In the genomic region with DNA sequence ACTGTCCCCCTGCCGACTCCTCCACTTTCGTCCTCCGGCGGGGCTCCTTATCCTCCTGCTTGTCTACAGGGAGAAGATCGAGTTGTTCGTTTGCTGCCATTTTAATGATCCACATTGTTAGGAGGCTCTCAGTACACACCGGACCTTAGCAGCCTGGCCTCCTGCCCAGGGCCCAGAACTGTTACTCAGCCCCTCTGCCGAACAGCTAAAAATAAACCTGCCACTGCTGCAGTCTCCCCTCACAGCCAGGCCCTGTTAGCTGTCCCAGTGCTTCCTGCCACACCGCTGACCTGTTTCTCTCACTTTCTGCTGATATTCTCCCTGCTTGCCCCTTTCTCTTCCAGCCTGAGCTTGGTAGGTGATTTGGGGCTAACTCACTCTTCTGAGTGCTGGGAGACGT, we compare ENCODE assay signal across 11 cellular contexts. TPM values are rescaled to one million over a fixed set of nuclear protein-coding genes. Genes with fewer than 3 reads are reported as not detected.
A peak's percentile ranks its signal among the peaks of the same experiment; 100 is the strongest.
DNase-seq lines count a peak whose midpoint lies in the region; TF ChIP-seq lines count a peak whose summit lies in the region.
"Had no signal": no experiment of that assay in that cellular context is flagged by ENCODE, and none has a peak within 500 bp of the region (broad histone marks: within the 10 kb centered on the region; RNA-seq: fewer than 3 reads in every experiment).

No MANE protein-coding gene starts in this region.

- H3K9ac ChIP-seq in duodenal mucosa (ENCODE audit: low read depth in 1 of 2, low read length in 2 of 2) = no peak overlapping the region

- peak overlapping the region; percentile 28 for H3K27ac ChIP-seq in duodenal mucosa (ENCODE audit: low read depth, low read length)
- peak overlapping the region; percentile 58 for H3K27ac ChIP-seq in mesodermal cell (ENCODE audit: low read depth, low read length, severe bottlenecking)
- peak overlapping the region; percentile 70 for H3K27ac ChIP-seq in urinary bladder (ENCODE audit: low read depth)
- H3K27ac ChIP-seq: suprapubic skin had no signal

- no peak overlapping the region for H3K4me3 Mint-ChIP-seq in activated T-cell treated with anti-CD3 and anti-CD28 coated beads, Interleukin-2, amount 50 U/mL, for 24 hours
- no peak overlapping the region for H3K4me3 Mint-ChIP-seq in CD14-positive monocyte

- intact Hi-C loops in CD14-positive monocyte (cut with micrococcal nuclease) = no loop called here

- peaks cover 87% of the 10 kb centered on the region for H3K4me1 Mint-ChIP-seq in activated T-cell treated with anti-CD3 and anti-CD28 coated beads, Interleukin-2, amount 50 U/mL, for 24 hours (ENCODE audit: low read depth)
- H3K4me1 Mint-ChIP-seq in CD14-positive monocyte = peaks cover 92% of the 10 kb centered on the region

- no peaks in the 10 kb centered on the region for H3K27me3 ChIP-seq in duodenal mucosa (ENCODE audit: control insufficient read depth in 1 of 2, insufficient read depth in 2 of 2, low read length in 2 of 2)
- H3K27me3 ChIP-seq: suprapubic skin had no signal

- no peaks in the 10 kb centered on the region for H3K9me3 Mint-ChIP-seq in activated T-cell treated with anti-CD3 and anti-CD28 coated beads, Interleukin-2, amount 50 U/mL, for 24 hours
- H3K9me3 Mint-ChIP-seq in CD14-positive monocyte = no peaks in the 10 kb centered on the region

- no peak for TF ChIP-seq CTCF in CD14-positive monocyte (IDR thresholded peaks at IDR 0.05)

- no peak for DNase-seq in activated T-cell treated with anti-CD3 and anti-CD28 coated beads, Interleukin-2, amount 50 U/mL, for 24 hours
- DNase-seq in activated T-cell treated with anti-CD3 and anti-CD28 coated beads for 4 hours (no peak), NCI-H82 (lab: John Stamatoyannopoulos, UW) (no peak), D341Med (ENCODE audit: low spot score) (no peak), CD14-positive monocyte (ENCODE audit: low spot score) (no peak)
- DNase-seq: AML-193, NCI-H1417 treated with DMSO at 0.1 percent for 48 hours had no signal

- H3K27ac Mint-ChIP-seq in activated T-cell treated with anti-CD3 and anti-CD28 coated beads, Interleukin-2, amount 50 U/mL, for 24 hours = peak overlapping the region; percentile 5
- peak overlapping the region in 2 of 7 donors; percentile 55 to 77 for H3K27ac Mint-ChIP-seq in CD14-positive monocyte

- H3K36me3 Mint-ChIP-seq in activated T-cell treated with anti-CD3 and anti-CD28 coated beads, Interleukin-2, amount 50 U/mL, for 24 hours (ENCODE audit: low read depth) = peaks cover 53% of the 10 kb centered on the region
- H3K36me3 Mint-ChIP-seq in CD14-positive monocyte = peaks cover 45 to 58% of the 10 kb centered on the region in 2 donors

- peaks cover 69 to 76% of the 10 kb centered on the region in 2 donors for H3K4me1 ChIP-seq in duodenal mucosa (ENCODE audit: control insufficient read depth in 1 of 2, insufficient read depth in 2 of 2, low read length in 2 of 2)
- H3K4me1 ChIP-seq in mesodermal cell (ENCODE audit: control insufficient read depth, insufficient read depth, low read length, poor library complexity, severe bottlenecking) = peaks cover 62% of the 10 kb centered on the region
- no peaks in the 10 kb centered on the region for H3K4me1 ChIP-seq in urinary bladder (ENCODE audit: insufficient read depth)

- peaks cover 10 to 28% of the 10 kb centered on the region in 2 donors for H3K36me3 ChIP-seq in duodenal mucosa (ENCODE audit: control insufficient read depth in 1 of 2, insufficient read depth in 2 of 2, low read length in 2 of 2)
- peaks cover 58% of the 10 kb centered on the region for H3K36me3 ChIP-seq in mesodermal cell (ENCODE audit: control insufficient read depth, insufficient read depth, low read length)
- no peaks in the 10 kb centered on the region for H3K36me3 ChIP-seq in urinary bladder (ENCODE audit: insufficient read depth)

- H3K27me3 Mint-ChIP-seq in activated T-cell treated with anti-CD3 and anti-CD28 coated beads, Interleukin-2, amount 50 U/mL, for 24 hours = no peaks in the 10 kb centered on the region
- peaks cover 0 to 2% (median 1%) of the 10 kb centered on the region in 3 donors for H3K27me3 Mint-ChIP-seq in CD14-positive monocyte (ENCODE audit: low read depth in 3 of 3)

- H3K9me3 ChIP-seq in duodenal mucosa (ENCODE audit: control insufficient read depth in 1 of 2, low read length in 2 of 2) (no peaks in the 10 kb centered on the region), mesodermal cell (ENCODE audit: control insufficient read depth, low read length) (no peaks in the 10 kb centered on the region)
- H3K9me3 ChIP-seq: suprapubic skin had no signal

- WGBS in mesodermal cell (ENCODE audit: insufficient coverage in 2 of 2), 2 experiments = 85 to 86% methylated on average over 8 of the region's 10 CpGs
- WGBS in urinary bladder = 25% methylated on average over 10 of the region's 10 CpGs

- no peak overlapping the region for H3K4me3 ChIP-seq in duodenal mucosa (ENCODE audit: low read depth in 1 of 2, low read length in 2 of 2)
- no peak overlapping the region for H3K4me3 ChIP-seq in mesodermal cell (ENCODE audit: extremely low read depth, insufficient read depth, low read length, poor library complexity, severe bottlenecking)
- no peak overlapping the region for H3K4me3 ChIP-seq in urinary bladder (ENCODE audit: low read depth, low read length)
- H3K4me3 ChIP-seq: suprapubic skin had no signal

RNA-seq across cellular contexts. Expression of gene MAPKAPK2, which starts 8.3 kb away (rescaled TPM):
- 91.5 TPM for polyA plus RNA-seq in mesodermal cell (2013, experiment 1 of 2)
- polyA plus RNA-seq in mesodermal cell (2013, experiment 2 of 2) = 79.3 TPM
- 20.4 TPM for total RNA-seq in urinary bladder
- polyA plus RNA-seq in urinary bladder = 49.5 TPM
- polyA plus RNA-seq in CD14-positive monocyte = 1 to 10 TPM; 1.6 to 2.2 TPM

RNA-seq across cellular contexts. Expression of gene DYRK3, which starts 57.7 kb away (rescaled TPM):
- 12.6 TPM for polyA plus RNA-seq in mesodermal cell (2013, experiment 1 of 2)
- polyA plus RNA-seq in mesodermal cell (2013, experiment 2 of 2) = 10.4 TPM
- total RNA-seq in urinary bladder = 12.8 TPM
- polyA plus RNA-seq in urinary bladder = 5.6 TPM
- polyA plus RNA-seq in CD14-positive monocyte = not detected

Comparison
In these comparisons a context has a peak if more than half of its experiments do, and no peak if none do; other contexts are left out.
1. RNA of gene MAPKAPK2, which starts 8.3 kb away (polyA plus RNA-seq): 49.5 TPM in urinary bladder (single experiment); 1.6 to 2.2 TPM in CD14-positive monocyte; every median in the first group is over 10 times any median in the second.
2. Peak in every context shown above with its lines, with median percentiles within 50 percentile points of each other: H3K27ac ChIP-seq.